Comparison of ENCODE assay signal across 8 cellular contexts in the genomic region with DNA sequence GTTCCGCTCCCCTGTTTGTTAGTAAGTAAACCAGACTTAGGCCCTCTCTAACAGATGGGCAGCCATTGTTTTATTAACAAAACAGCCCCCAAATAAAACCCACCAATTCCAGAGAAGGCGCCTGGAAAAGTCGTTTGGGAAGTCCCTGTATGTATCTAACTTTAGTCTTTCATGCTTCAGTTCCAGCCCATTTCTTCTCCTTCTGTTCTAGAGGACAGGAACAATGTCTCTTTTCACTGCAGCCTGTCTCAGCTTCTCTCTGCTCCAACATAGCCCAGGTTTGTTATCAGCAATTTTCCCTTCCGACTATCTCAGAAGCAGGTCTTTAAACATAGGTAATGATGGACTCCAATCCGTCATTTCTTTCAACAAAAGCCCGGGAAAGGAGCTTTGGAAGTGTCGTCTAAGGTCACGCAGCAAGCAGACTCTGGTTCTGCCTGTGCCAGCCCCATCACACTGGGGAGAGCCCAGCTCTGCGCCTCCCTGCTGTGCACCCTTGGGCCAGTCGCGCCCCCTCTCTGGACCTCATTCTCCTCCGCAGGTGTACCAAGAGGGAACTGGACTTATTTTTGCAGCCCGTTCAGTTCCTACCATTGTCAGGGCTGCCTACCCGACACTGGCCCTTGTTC. TPM values are rescaled to one million over a fixed set of nuclear protein-coding genes. Genes with fewer than 3 reads are reported as not detected.
DNase-seq lines count a peak whose midpoint lies in the region; ATAC-seq and TF ChIP-seq lines count a peak whose summit lies in the region.

No MANE protein-coding gene starts in this region.

- ATAC-seq in body of pancreas (no peak), GM18873 (IDR thresholded peaks at IDR 0.05; ENCODE audit: low FRiP score, unreplicated experiment) (no peak), HG02571 (IDR thresholded peaks at IDR 0.05; ENCODE audit: unreplicated experiment) (no peak)

- H3K9me3 ChIP-seq in body of pancreas: no peaks in the 10 kb centered on the region

- 16 to 19% methylated on average over 9 to 14 of the region's 14 CpGs for WGBS in body of pancreas, 2 donors

- H3K9me3 Mint-ChIP-seq in mesothelial cell of epicardium: no peaks in the 10 kb centered on the region

- H3K36me3 ChIP-seq in body of pancreas (replicated peaks in 1 of 2; ENCODE audit: insufficient read depth in 1 of 2, low read depth in 2 of 2): no peaks in the 10 kb centered on the region

- H3K27me3 ChIP-seq in body of pancreas: no peaks in the 10 kb centered on the region

- H3K4me3 ChIP-seq in body of pancreas: peak overlapping the region; percentile 55 to 76

- no peaks in the 10 kb centered on the region for H3K36me3 Mint-ChIP-seq in mesothelial cell of epicardium

- H3K27me3 Mint-ChIP-seq in mesothelial cell of epicardium (ENCODE audit: low read depth): no peaks in the 10 kb centered on the region

- TF ChIP-seq CTCF in body of pancreas (IDR thresholded peaks at IDR 0.05) (no peak), mesothelial cell of epicardium (IDR thresholded peaks at IDR 0.05; ENCODE audit: unreplicated experiment) (no peak)

- peak overlapping the region; percentile 82 to 92 (median 87) for H3K27ac ChIP-seq in body of pancreas

- peaks cover 38% of the 10 kb centered on the region for H3K4me1 Mint-ChIP-seq in mesothelial cell of epicardium

- intact Hi-C loops in body of pancreas (cut with DNase I): no loop called here

- H3K27ac Mint-ChIP-seq in mesothelial cell of epicardium: peak overlapping the region; percentile 94

- peaks cover 34% of the 10 kb centered on the region for H3K4me1 ChIP-seq in body of pancreas

- peak overlapping the region; percentile 85 for H3K4me3 Mint-ChIP-seq in mesothelial cell of epicardium

- peak; percentile 39 for DNase-seq in stimulated activated naive CD4-positive, alpha-beta T cell treated with Interleukin-2 at 50 U/mL for 16 hours (lab: John Stamatoyannopoulos, UW)
- no peak for DNase-seq in stimulated activated naive CD4-positive, alpha-beta T cell (lab: John Stamatoyannopoulos, UW)
- no peak for DNase-seq in body of pancreas
- no peak for DNase-seq in mesothelial cell of epicardium (ENCODE audit: low spot score in 2 of 2, unreplicated experiment in 2 of 2)
- DNase-seq in GM03348 (ENCODE audit: low spot score): no peak
- no peak for DNase-seq in NOMO-1 (lab: John Stamatoyannopoulos, UW; ENCODE audit: unreplicated experiment in 2 of 2)

- no peak for TF ChIP-seq POLR2A in body of pancreas (IDR thresholded peaks at IDR 0.05)

RNA-seq across cellular contexts. Expression of a gene that starts 9.6 kb away (rescaled TPM):
- 10 to 100 TPM in 1 of 2 donors, 1 to 10 TPM in 1; 7.3 to 11.9 TPM for total RNA-seq in body of pancreas
- total RNA-seq in mesothelial cell of epicardium: 19.6 to 24.0 TPM (median 23.1 TPM) in 3 replicates
